Comparison of ENCODE assay signal across 21 cellular contexts in genomic region chrX:4708970-4709760, GRCh38.
DNase-seq lines count a peak whose midpoint lies in the region; ATAC-seq, FAIRE-seq and TF ChIP-seq lines count a peak whose summit lies in the region.
"Had no signal": no experiment of that assay in that cellular context is flagged by ENCODE, and none has a peak within 500 bp of the region (broad histone marks: within the 10 kb centered on the region; RNA-seq: fewer than 3 reads in every experiment).

No MANE protein-coding gene starts in this region.

- peaks cover 12% of the 10 kb centered on the region for H3K4me1 ChIP-seq in HUES6 (ENCODE audit: control insufficient read depth, insufficient read depth, low read length)

- DNase-seq in NCI-H69 (lab: John Stamatoyannopoulos, UW) (peak; percentile 4), bronchial epithelial cell (ENCODE audit: low read depth) (peak; percentile 16), progenitor cell of endocrine pancreas (ENCODE audit: low spot score, unreplicated experiment) (peak; percentile 49)
- DNase-seq in activated T-cell treated with anti-CD3 and anti-CD28 coated beads, Interleukin-2, amount 50 U/mL, for 4 hours, result no peak
- no peak for DNase-seq in activated CD4-positive, alpha-beta T cell treated with anti-CD3 and anti-CD28 coated beads, Interleukin-2, amount 10 ng/mL, durations not matched to agents 24 days and 14 days
- DNase-seq: activated CD4-positive, alpha-beta T cell treated with anti-CD3 and anti-CD28 coated beads for 4 hours; activated gamma-delta T cell treated with Interleukin-2 at 50 U/mL for 16 hours; amniotic stem cell; COR-L47; head of caudate nucleus; immature natural killer cell; natural killer cell; NCI-H1694; posterior cingulate gyrus; stimulated activated CD4-positive, alpha-beta T cell treated with anti-CD3 and anti-CD28 coated beads, Interleukin-4, amount 100 ng/mL, for 1 hour had no signal

- peaks cover 4% of the 10 kb centered on the region; the same call in 1 of the 2 replicates for H3K9me3 ChIP-seq in HUES6 (ENCODE audit: control insufficient read depth, insufficient read depth, low read depth, low read length)

- intact Hi-C loops in activated CD4-positive, alpha-beta T cell treated with anti-CD3 and anti-CD28 coated beads, Interleukin-2, amount 10 ng/mL, durations not matched to agents 24 days and 14 days (cut with micrococcal nuclease), result no loop called here

- no peak for TF ChIP-seq CTCF in bronchial epithelial cell (IDR thresholded peaks at IDR 0.05; ENCODE audit: insufficient read depth, low read length, severe bottlenecking)
- no peak for TF ChIP-seq CTCF in progenitor cell of endocrine pancreas (IDR thresholded peaks at IDR 0.05; ENCODE audit: unreplicated experiment)

- peak overlapping the region; percentile 75; the same call in 1 of the 2 replicates for H3K27ac ChIP-seq in HUES6 (ENCODE audit: low read depth, low read length)
- H3K27ac ChIP-seq: skin epidermis had no signal

- ATAC-seq in activated T-cell treated with anti-CD3 and anti-CD28 coated beads, Interleukin-2, amount 50 U/mL, for 4 hours, result no peak
- ATAC-seq in GM21786 (IDR thresholded peaks at IDR 0.05; ENCODE audit: unreplicated experiment), result no peak
- ATAC-seq: natural killer cell had no signal

- FAIRE-seq in bronchial epithelial cell (lab: Jason Lieb, UNC), result no peak

- no peaks in the 10 kb centered on the region for H3K27me3 Mint-ChIP-seq in progenitor cell of endocrine pancreas
- H3K27me3 Mint-ChIP-seq in activated T-cell treated with anti-CD3 and anti-CD28 coated beads, Interleukin-2, amount 50 U/mL, for 4 hours (ENCODE audit: low read depth), result no peaks in the 10 kb centered on the region
- H3K27me3 Mint-ChIP-seq in activated CD4-positive, alpha-beta T cell treated with anti-CD3 and anti-CD28 coated beads, Interleukin-2, amount 10 ng/mL, durations not matched to agents 24 days and 14 days, result no peaks in the 10 kb centered on the region
- H3K27me3 Mint-ChIP-seq: B cell; central memory CD8-positive, alpha-beta T cell had no signal

- H3K36me3 Mint-ChIP-seq in progenitor cell of endocrine pancreas (ENCODE audit: insufficient read depth), result peaks cover 10% of the 10 kb centered on the region
- H3K36me3 Mint-ChIP-seq in activated T-cell treated with anti-CD3 and anti-CD28 coated beads, Interleukin-2, amount 50 U/mL, for 4 hours (ENCODE audit: insufficient read depth), result no peaks in the 10 kb centered on the region
- no peaks in the 10 kb centered on the region for H3K36me3 Mint-ChIP-seq in activated CD4-positive, alpha-beta T cell treated with anti-CD3 and anti-CD28 coated beads, Interleukin-2, amount 10 ng/mL, durations not matched to agents 24 days and 14 days (ENCODE audit: low read depth)
- H3K36me3 Mint-ChIP-seq: immature natural killer cell, natural killer cell had no signal

- H3K27me3 ChIP-seq in HUES6 (ENCODE audit: control insufficient read depth, insufficient read depth, low read length) (no peaks in the 10 kb centered on the region), bronchial epithelial cell (ENCODE audit: control insufficient read depth, insufficient read depth, low read length) (no peaks in the 10 kb centered on the region)

- H3K9ac ChIP-seq in HUES6 (ENCODE audit: low read length), result no peak overlapping the region

- no peaks in the 10 kb centered on the region for H3K36me3 ChIP-seq in HUES6 (ENCODE audit: control insufficient read depth, insufficient read depth, low read length)
- no peaks in the 10 kb centered on the region for H3K36me3 ChIP-seq in bronchial epithelial cell (ENCODE audit: control insufficient read depth, insufficient read depth, low read length)

- no peak overlapping the region for H3K4me3 ChIP-seq in HUES6 (ENCODE audit: low read depth, low read length)
- H3K4me3 ChIP-seq in bronchial epithelial cell (ENCODE audit: low read depth, low read length), result no peak overlapping the region
- H3K4me3 ChIP-seq: skin epidermis had no signal

- H3K27ac Mint-ChIP-seq in progenitor cell of endocrine pancreas, result peak overlapping the region; percentile 92
- H3K27ac Mint-ChIP-seq in activated CD4-positive, alpha-beta T cell treated with anti-CD3 and anti-CD28 coated beads, Interleukin-2, amount 10 ng/mL, durations not matched to agents 24 days and 14 days, result no peak overlapping the region
- H3K27ac Mint-ChIP-seq: B cell; immature natural killer cell; natural killer cell; T-helper 2 cell treated with Interferon-gamma antibody and Interleukin-4, amounts not matched to agents 5 μg/mL and 100 μg/mL, for 36 hours had no signal

- H3K4me1 Mint-ChIP-seq in progenitor cell of endocrine pancreas (ENCODE audit: low read depth), result peaks cover 28% of the 10 kb centered on the region
- peaks cover 1% of the 10 kb centered on the region for H3K4me1 Mint-ChIP-seq in activated T-cell treated with anti-CD3 and anti-CD28 coated beads, Interleukin-2, amount 50 U/mL, for 4 hours (ENCODE audit: low read depth)
- H3K4me1 Mint-ChIP-seq in activated CD4-positive, alpha-beta T cell treated with anti-CD3 and anti-CD28 coated beads, Interleukin-2, amount 10 ng/mL, durations not matched to agents 24 days and 14 days, result no peaks in the 10 kb centered on the region
- H3K4me1 Mint-ChIP-seq: central memory CD8-positive, alpha-beta T cell; immature natural killer cell; natural killer cell had no signal

- peak overlapping the region; percentile 23 for H3K4me3 Mint-ChIP-seq in progenitor cell of endocrine pancreas (ENCODE audit: low read depth)
- H3K4me3 Mint-ChIP-seq in activated T-cell treated with anti-CD3 and anti-CD28 coated beads, Interleukin-2, amount 50 U/mL, for 4 hours, result no peak overlapping the region
- no peak overlapping the region for H3K4me3 Mint-ChIP-seq in activated CD4-positive, alpha-beta T cell treated with anti-CD3 and anti-CD28 coated beads, Interleukin-2, amount 10 ng/mL, durations not matched to agents 24 days and 14 days
- H3K4me3 Mint-ChIP-seq: B cell; central memory CD8-positive, alpha-beta T cell; immature natural killer cell; natural killer cell; T-helper 2 cell treated with Interferon-gamma antibody and Interleukin-4, amounts not matched to agents 5 μg/mL and 100 μg/mL, for 36 hours had no signal

- H3K9me3 Mint-ChIP-seq in progenitor cell of endocrine pancreas (ENCODE audit: low read depth), result peaks cover 23% of the 10 kb centered on the region
- no peaks in the 10 kb centered on the region for H3K9me3 Mint-ChIP-seq in activated T-cell treated with anti-CD3 and anti-CD28 coated beads, Interleukin-2, amount 50 U/mL, for 4 hours
- peaks cover 3% of the 10 kb centered on the region for H3K9me3 Mint-ChIP-seq in activated CD4-positive, alpha-beta T cell treated with anti-CD3 and anti-CD28 coated beads, Interleukin-2, amount 10 ng/mL, durations not matched to agents 24 days and 14 days

Comparison
In these comparisons a context has a peak if more than half of its experiments do, and no peak if none do; other contexts are left out.
1. DNase-seq: peak in NCI-H69 (single experiment), bronchial epithelial cell (single experiment) and progenitor cell of endocrine pancreas (single experiment); none in activated T-cell treated with anti-CD3 and anti-CD28 coated beads, Interleukin-2, amount 50 U/mL, for 4 hours (single experiment) and activated CD4-positive, alpha-beta T cell treated with anti-CD3 and anti-CD28 coated beads, Interleukin-2, amount 10 ng/mL, durations not matched to agents 24 days and 14 days (single experiment).